ENCODE assay signal across 7 cellular contexts in the genomic region with DNA sequence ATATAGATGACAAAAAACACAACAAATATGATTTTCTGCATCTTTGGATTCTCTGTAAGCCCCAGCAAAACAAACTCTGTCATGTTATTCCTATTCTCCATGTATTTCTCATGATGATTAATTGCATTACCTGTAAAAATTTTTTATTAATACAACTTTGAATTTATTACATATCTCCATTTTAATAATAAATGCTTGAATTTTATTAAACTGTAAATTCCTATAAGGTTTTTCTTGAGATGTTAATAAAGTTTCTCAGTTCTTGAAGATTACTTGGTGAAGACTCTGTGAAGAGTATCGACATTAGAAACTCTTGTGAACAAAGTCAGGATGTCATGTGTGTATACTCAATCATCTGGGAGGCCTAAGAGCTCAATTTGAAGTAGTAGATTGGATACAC.
"Had no signal": no experiment of that assay in that cellular context is flagged by ENCODE, and none has a peak within 500 bp of the region (broad histone marks: within the 10 kb centered on the region; RNA-seq: fewer than 3 reads in every experiment).

A gene (minus strand): TSS at position 101 of the 400 bp plus-strand sequence. CDS start 0 bp downstream, at position 101.

- FAIRE-seq: astrocyte had no signal

- ATAC-seq: activated naive CD4-positive, alpha-beta T cell treated with anti-CD3 and anti-CD28 coated beads, Interleukin-2, amount 50 U/mL, for 72 hours; activated naive CD8-positive, alpha-beta T cell treated with anti-CD3 and anti-CD28 coated beads, Interleukin-2, amount 50 U/mL, for 24 hours; activated T-cell treated with anti-CD3 and anti-CD28 coated beads, Interleukin-2, amount 50 U/mL, for 4 hours; activated T-cell treated with anti-CD3 and anti-CD28 coated beads, Interleukin-2, amount 50 U/mL, for 72 hours; activated T-helper 17 cell treated with anti-CD3 and anti-CD28 coated beads, Interleukin-2, amount 50 U/mL, for 72 hours; body of pancreas had no signal
